ENCODE assay signal across 24 cellular contexts in genomic region chr7:70952311-70952710, GRCh38.
"Had no signal": no experiment of that assay in that cellular context is flagged by ENCODE, and none has a peak within 500 bp of the region (broad histone marks: within the 10 kb centered on the region; RNA-seq: fewer than 3 reads in every experiment).

No MANE protein-coding gene starts in this region.

- FAIRE-seq: kidney, small intestine had no signal

- H3K27ac ChIP-seq: dorsolateral prefrontal cortex, epithelial cell of prostate, gastrocnemius medialis, left lung, neural progenitor cell, ovary, psoas muscle, thoracic aorta, tibial nerve, upper lobe of right lung, uterus had no signal

- H3K4me2 ChIP-seq: neural progenitor cell had no signal

- DNase-seq: dorsolateral prefrontal cortex; effector CD4-positive, alpha-beta T cell; foreskin fibroblast; gastrocnemius medialis; head of caudate nucleus; kidney; left lung; mesenchymal stem cell; midbrain; naive thymus-derived CD4-positive, alpha-beta T cell; nucleus accumbens; ovary; posterior cingulate gyrus; psoas muscle; small intestine; stimulated activated CD4-positive, alpha-beta T cell treated with anti-CD3 and anti-CD28 coated beads, Interleukin-15, amount 100 ng/mL, for 24 hours; stimulated activated CD4-positive, alpha-beta T cell treated with anti-CD3 and anti-CD28 coated beads, Interleukin-2, amount 100 ng/mL, for 48 hours; stimulated activated naive B cell treated with anti-CD40 and anti-IgM and Interleukin-4, amounts not matched to agents 10 μg/mL and 1 μg/mL and 100 μg/mL, for 72 hours; upper lobe of right lung; uterus had no signal

- H3K4me3 ChIP-seq: dorsolateral prefrontal cortex, gastrocnemius medialis, left lung, neural progenitor cell, ovary, psoas muscle, thoracic aorta, tibial nerve, upper lobe of right lung, uterus had no signal

- H3K27me3 ChIP-seq: gastrocnemius medialis, left lung, neural progenitor cell, ovary, tibial nerve, upper lobe of right lung, uterus had no signal

- H3K4me1 ChIP-seq: gastrocnemius medialis, left lung, neural progenitor cell, psoas muscle, tibial nerve, upper lobe of right lung, uterus had no signal

- H3K36me3 ChIP-seq: gastrocnemius medialis, left lung, neural progenitor cell, ovary, thoracic aorta, tibial nerve, upper lobe of right lung, uterus had no signal

- H3K9ac ChIP-seq: neural progenitor cell had no signal
